3 cellular contexts compared by ENCODE assay signal in genomic region chr2:228040995-228041394, GRCh38.
TF ChIP-seq lines count a peak whose summit lies in the region.

No MANE protein-coding gene starts in this region.

TF ChIP-seq in HepG2, 621 proteins besides CTCF, POLR2A, EP300 and RAD21:
- TF ChIP-seq MAFK (conservative IDR thresholded peaks at IDR 0.05 in 1 of 2, IDR thresholded peaks at IDR 0.05 in 1 of 2; ENCODE audit: low read length in 2 of 2): peak; percentile 75 to 88
- no peak for TF ChIP-seq PCBP2 (optimal IDR thresholded peaks at IDR 0.05; ENCODE audit: low read depth, low read length, poor library complexity, severe bottlenecking)
- no peak for TF ChIP-seq SETDB1 (CRISPR knock-in tag; IDR thresholded peaks at IDR 0.05; ENCODE audit: borderline replicate concordance)
- no peak for TF ChIP-seq ZNF749 (CRISPR knock-in tag; IDR thresholded peaks at IDR 0.05; ENCODE audit: borderline replicate concordance)
- TF ChIP-seq MAFF (IDR thresholded peaks at IDR 0.05; ENCODE audit: low read depth, low read length): peak; percentile 80
- no peak for TF ChIP-seq ZNF709 (CRISPR knock-in tag; IDR thresholded peaks at IDR 0.05)
- no peak for TF ChIP-seq ZNF280D (CRISPR knock-in tag; IDR thresholded peaks at IDR 0.05)
- no peak for TF ChIP-seq MTA3 (CRISPR knock-in tag; IDR thresholded peaks at IDR 0.05)

TF ChIP-seq in A549, 52 proteins besides CTCF, POLR2A, EP300 and RAD21:
- TF ChIP-seq ESRRA (IDR thresholded peaks at IDR 0.05; ENCODE audit: borderline replicate concordance, low read length) (no peak), MAFK (IDR thresholded peaks at IDR 0.05; ENCODE audit: partially characterized antibody) (peak; percentile 68), CHD2 (IDR thresholded peaks at IDR 0.05; ENCODE audit: low read length, partially characterized antibody) (no peak), JUN (IDR thresholded peaks at IDR 0.05) (no peak)

TF ChIP-seq in IMR-90, 13 proteins besides CTCF, POLR2A, EP300 and RAD21 (continued from another document):
- TF ChIP-seq MAFK (IDR thresholded peaks at IDR 0.05; ENCODE audit: low read depth, low read length): peak; percentile 67
